In the genomic region with DNA sequence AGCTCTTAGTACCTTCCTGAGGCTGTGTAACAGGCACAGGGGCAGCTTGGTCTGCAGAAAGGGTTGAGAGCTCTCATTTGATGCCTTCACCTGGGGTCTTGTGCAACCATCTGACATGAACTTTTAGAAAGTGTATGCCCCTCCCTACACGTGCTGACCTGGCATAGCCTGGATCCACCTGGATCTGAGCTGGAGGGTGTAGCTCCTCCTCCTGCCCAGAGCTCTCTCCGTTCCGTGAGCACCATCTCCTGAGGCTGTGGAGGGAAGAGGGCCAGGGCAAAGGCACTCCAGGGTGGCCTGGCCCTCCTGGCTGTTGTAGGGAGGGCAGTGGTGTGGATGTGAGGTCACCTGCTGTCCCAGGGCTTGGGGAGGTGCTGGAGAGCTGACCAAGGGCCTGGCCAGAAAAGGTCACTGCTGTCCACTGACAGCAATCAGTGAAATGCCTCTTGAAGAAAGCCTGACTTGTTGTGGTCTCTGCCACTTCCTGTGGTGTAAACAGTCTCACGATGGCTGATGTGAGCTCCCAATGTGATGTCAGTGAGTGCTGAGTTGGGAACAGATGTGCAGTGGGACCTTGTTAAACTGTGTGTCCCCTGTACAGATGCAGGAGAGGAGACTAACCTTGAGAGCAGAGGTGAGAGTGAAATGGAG, we compare ENCODE assay signal across 10 cellular contexts. TPM values are rescaled to one million over a fixed set of nuclear protein-coding genes. Genes with fewer than 3 reads are reported as not detected.
A peak's percentile ranks its signal among the peaks of the same experiment; 100 is the strongest.
DNase-seq lines count a peak whose midpoint lies in the region; ATAC-seq, FAIRE-seq and TF ChIP-seq lines count a peak whose summit lies in the region.
"Had no signal": no experiment of that assay in that cellular context is flagged by ENCODE, and none has a peak within 500 bp of the region (broad histone marks: within the 10 kb centered on the region; RNA-seq: fewer than 3 reads in every experiment).

No MANE protein-coding gene starts in this region.

- 31% methylated on average over 4 of the region's 4 CpGs for WGBS in HepG2 (ENCODE audit: low lambda C conversion rate)

- peak; percentile 48 for ATAC-seq in effector memory CD8-positive, alpha-beta T cell (replicated peaks)
- no peak for ATAC-seq in HG03039 (IDR thresholded peaks at IDR 0.05; ENCODE audit: unreplicated experiment)
- no peak for ATAC-seq in HG02970 (IDR thresholded peaks at IDR 0.05; ENCODE audit: low FRiP score, unreplicated experiment)
- no peak for ATAC-seq in HepG2

- no TSS peak for BruUV-seq in HepG2 (replicated peaks; lab: Mats Ljungman, UMichigan)

- no peaks in the 10 kb centered on the region; the same call in 1 of the 2 replicates for H4K20me1 ChIP-seq in HepG2 (ENCODE audit: insufficient read depth, low read length)

- peaks cover 0 to 7% of the 10 kb centered on the region in 2 experiments; a peak in 3 of 5 replicates for H3K27me3 ChIP-seq in HepG2 (ENCODE audit: control insufficient read depth in 1 of 2, insufficient read depth in 2 of 2, low read length in 2 of 2)
- H3K27me3 ChIP-seq: right atrium auricular region had no signal

- TF ChIP-seq RAD21 in HepG2 (CRISPR knock-in tag; IDR thresholded peaks at IDR 0.05) = no peak

- H3K27ac Mint-ChIP-seq in effector memory CD8-positive, alpha-beta T cell = peak overlapping the region; percentile 81 to 91

- no peak overlapping the region for H3K9ac ChIP-seq in HepG2 (ENCODE audit: insufficient read depth, low read depth, low read length)

- no peaks in the 10 kb centered on the region for H3K9me3 Mint-ChIP-seq in effector memory CD8-positive, alpha-beta T cell

- H3K36me3 ChIP-seq in HepG2 (replicated peaks in 1 of 2; ENCODE audit: control insufficient read depth in 1 of 2, insufficient read depth in 2 of 2, low read length in 2 of 2) = no peaks in the 10 kb centered on the region
- H3K36me3 ChIP-seq: right atrium auricular region had no signal

- no peak for TF ChIP-seq CTCF in HepG2 (CRISPR knock-in tag; IDR thresholded peaks at IDR 0.05)

- H3K4me3 Mint-ChIP-seq in effector memory CD8-positive, alpha-beta T cell = peak overlapping the region; percentile 80 to 83

- peak; percentile 94 for FAIRE-seq in GM19239 (lab: Jason Lieb, UNC)
- FAIRE-seq in HepG2 (lab: Jason Lieb, UNC) = no peak

- H2AFZ ChIP-seq in HepG2 (ENCODE audit: low read length) = no peak overlapping the region

- POLR2A ChIA-PET in HepG2 (lab: Yijun Ruan, JAX) = interaction anchor here (1.5 kb wide), 1 partner anchor 47 kb away, joined by 3 read pairs; no protein-coding TSS in a partner anchor

- H3K4me1 Mint-ChIP-seq in effector memory CD8-positive, alpha-beta T cell (ENCODE audit: low read depth in 2 of 2) = peaks cover 29 to 47% of the 10 kb centered on the region in 2 donors

- H3K27me3 Mint-ChIP-seq in effector memory CD8-positive, alpha-beta T cell = peaks cover 0 to 9% of the 10 kb centered on the region in 2 donors

- DNase-seq in EH (ENCODE audit: low read depth) (peak; percentile 25), GM19239 (ENCODE audit: insufficient read length, low spot score) (no peak), MV-4-11 (lab: John Stamatoyannopoulos, UW) (peak; percentile 79), DMS79 (lab: John Stamatoyannopoulos, UW) (no peak), HepG2 (ENCODE audit: low spot score) (no peak)
- peak; percentile 44 to 53 (median 45) for DNase-seq in effector memory CD8-positive, alpha-beta T cell
- DNase-seq: NCI-H1048 had no signal

- H3K79me2 ChIP-seq in HepG2 (ENCODE audit: insufficient read depth, low read length) = no peaks in the 10 kb centered on the region

- CTCF ChIA-PET in HepG2 (lab: Yijun Ruan, JAX; ENCODE audit: low intra/inter-chr PET ratio, low total read pairs) = no interaction called here

- H3K9me3 ChIP-seq in HepG2 (ENCODE audit: low read length) = no peaks in the 10 kb centered on the region
- H3K9me3 ChIP-seq: right atrium auricular region had no signal

- H3K36me3 Mint-ChIP-seq in effector memory CD8-positive, alpha-beta T cell (ENCODE audit: insufficient read depth) = peaks cover 3% of the 10 kb centered on the region

- H3K27ac ChIP-seq in HepG2 (ENCODE audit: extremely low read length, insufficient read depth, low read length) = no peak overlapping the region

- in situ Hi-C loops in HepG2 (cut with HindIII; ENCODE audit: extremely low pct_ligation_motif_present, low pct_unique_long_range_greater_than_20kb) = no loop called here

- intact Hi-C loops in HepG2 (cut with micrococcal nuclease; ENCODE audit: unreplicated experiment) = no loop called here

- H3K4me3 ChIP-seq in HepG2 (replicated peaks in 1 of 3; ENCODE audit: insufficient read depth in 1 of 3, low read depth in 2 of 3, low read length in 3 of 3) = no peak overlapping the region
- H3K4me3 ChIP-seq: right atrium auricular region had no signal

- TF ChIP-seq EP300 in HepG2 (IDR thresholded peaks at IDR 0.05; ENCODE audit: low read depth in 2 of 2, low read length in 2 of 2) = no peak
- TF ChIP-seq EP300 in HepG2 (CRISPR knock-in tag; IDR thresholded peaks at IDR 0.05; ENCODE audit: borderline replicate concordance) = no peak

- H3K4me2 ChIP-seq in HepG2 (ENCODE audit: low read depth, low read length) = no peak overlapping the region

- peaks cover 28% of the 10 kb centered on the region for H3K4me1 ChIP-seq in HepG2 (ENCODE audit: insufficient read depth, low read length)

- no peak for TF ChIP-seq POLR2A in HepG2 (IDR thresholded peaks at IDR 0.05; ENCODE audit: insufficient read depth in 1 of 2, low read depth in 2 of 2, low read length in 2 of 2)

TF ChIP-seq in HepG2, 621 proteins besides CTCF, POLR2A, EP300 and RAD21:
- no peak for TF ChIP-seq YY1 (IDR thresholded peaks at IDR 0.05; ENCODE audit: insufficient read depth, insufficient replicate concordance, low read depth, low read length)
- TF ChIP-seq, protein P1, sequence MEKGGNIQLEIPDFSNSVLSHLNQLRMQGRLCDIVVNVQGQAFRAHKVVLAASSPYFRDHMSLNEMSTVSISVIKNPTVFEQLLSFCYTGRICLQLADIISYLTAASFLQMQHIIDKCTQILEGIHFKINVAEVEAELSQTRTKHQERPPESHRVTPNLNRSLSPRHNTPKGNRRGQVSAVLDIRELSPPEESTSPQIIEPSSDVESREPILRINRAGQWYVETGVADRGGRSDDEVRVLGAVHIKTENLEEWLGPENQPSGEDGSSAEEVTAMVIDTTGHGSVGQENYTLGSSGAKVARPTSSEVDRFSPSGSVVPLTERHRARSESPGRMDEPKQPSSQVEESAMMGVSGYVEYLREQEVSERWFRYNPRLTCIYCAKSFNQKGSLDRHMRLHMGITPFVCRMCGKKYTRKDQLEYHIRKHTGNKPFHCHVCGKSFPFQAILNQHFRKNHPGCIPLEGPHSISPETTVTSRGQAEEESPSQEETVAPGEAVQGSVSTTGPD (CRISPR knock-in tag; IDR thresholded peaks at IDR 0.05) = no peak
- TF ChIP-seq RARA (CRISPR knock-in tag; IDR thresholded peaks at IDR 0.05) = no peak
- TF ChIP-seq ZNF790 (CRISPR knock-in tag; IDR thresholded peaks at IDR 0.05; ENCODE audit: borderline replicate concordance) = no peak
- no peak for TF ChIP-seq ZNF274 (CRISPR knock-in tag; IDR thresholded peaks at IDR 0.05)
TF ChIP-seq in HepG2: peak in this region for 0.

RNA-seq across cellular contexts. Expression of gene AMZ1, which starts 23.0 kb away (rescaled TPM):
- not detected in 2 replicates for total RNA-seq in HepG2 (2016; rRNA removed; fragmentation: Illumina TruSeq; extraction: Trizol)
- not detected in 2 replicates for total RNA-seq in HepG2 (2016; cell fraction: cytosol; rRNA removed; fragmentation: Illumina TruSeq; extraction: Trizol; ENCODE audit: low read depth)
- total RNA-seq in HepG2 (2016; cell fraction: insoluble cytoplasmic fraction; rRNA removed; fragmentation: Illumina TruSeq; extraction: Trizol) = not detected in 2 replicates
- total RNA-seq in HepG2 (2016; cell fraction: membrane; rRNA removed; fragmentation: Illumina TruSeq; extraction: Trizol) = not detected in 2 replicates
- total RNA-seq in HepG2 (2016; cell fraction: nucleus; rRNA removed; fragmentation: Illumina TruSeq; extraction: Trizol) = not detected in 2 replicates
- polyA plus RNA-seq in HepG2 (2011; rRNA removed) = 0.03 TPM in 1 of 2 replicates, not detected in the other
- polyA plus RNA-seq in HepG2 (2011; cell fraction: cytosol; rRNA removed) = 0.01 and 0.04 TPM in 2 replicates
- 0.18 and 0.26 TPM in 2 replicates for polyA plus RNA-seq in HepG2 (2011; cell fraction: nucleus; rRNA removed)
- polyA plus RNA-seq in HepG2 (2012) = 0.05 and 0.07 TPM in 2 replicates
- not detected in 2 replicates for polyA plus RNA-seq in HepG2 (2016; cell fraction: cytosol; fragmentation: Illumina TruSeq; extraction: Trizol; ENCODE audit: low read depth)
- not detected in 2 replicates for polyA plus RNA-seq in HepG2 (2016; cell fraction: insoluble cytoplasmic fraction; fragmentation: Illumina TruSeq; extraction: Trizol; ENCODE audit: low read depth)
- polyA plus RNA-seq in HepG2 (2016; cell fraction: membrane; fragmentation: Illumina TruSeq; extraction: Trizol; ENCODE audit: low read depth) = not detected in 2 replicates
- not detected in 2 replicates for polyA plus RNA-seq in HepG2 (2016; cell fraction: nucleus; fragmentation: Illumina TruSeq; extraction: Trizol; ENCODE audit: insufficient read depth, low read depth)
- polyA minus RNA-seq in HepG2 (2011; rRNA and poly(A)+ RNA removed; ENCODE audit: low replicate concordance) = 0.30 and 0.84 TPM in 2 replicates
- not detected in 2 replicates for polyA minus RNA-seq in HepG2 (2011; cell fraction: cytosol; rRNA and poly(A)+ RNA removed)
- 0.13 TPM in 1 of 2 replicates, not detected in the other for polyA minus RNA-seq in HepG2 (2011; cell fraction: nucleus; rRNA and poly(A)+ RNA removed)

Comparison
In these comparisons a context has a peak if more than half of its experiments do, and no peak if none do; other contexts are left out.
1. DNase-seq: peak in EH (single experiment), MV-4-11 (single experiment) and effector memory CD8-positive, alpha-beta T cell (3 of 3); none in GM19239 (single experiment), DMS79 (single experiment) and HepG2 (single experiment).